Comparison of ENCODE assay signal across 22 cellular contexts in the genomic region with DNA sequence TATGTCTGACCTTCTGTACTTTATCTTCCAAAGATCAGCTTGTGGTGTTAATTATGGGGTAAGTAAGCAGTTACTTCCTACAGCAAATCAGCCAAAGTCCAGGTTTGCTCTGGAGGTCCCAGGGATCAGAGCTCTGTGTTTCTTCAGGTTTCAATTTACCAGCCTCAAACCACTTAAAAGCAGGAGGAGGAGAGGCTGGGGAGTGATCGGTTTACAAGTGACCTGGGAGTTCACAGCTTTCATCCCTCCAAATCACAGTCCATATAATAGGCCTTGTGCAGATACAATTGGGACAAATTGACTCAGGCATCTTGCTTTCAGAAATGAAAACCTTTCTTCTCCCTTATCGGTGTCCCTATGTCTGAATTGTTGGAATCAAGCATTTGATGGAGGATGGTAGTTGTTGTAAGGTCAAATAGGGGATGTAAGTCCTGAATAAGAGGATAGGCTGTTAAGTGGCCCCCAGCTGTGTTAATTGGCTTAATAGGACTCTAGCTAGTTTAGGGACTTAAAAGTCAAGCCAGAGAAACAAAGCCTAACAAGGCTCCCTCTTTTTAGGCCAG.
DNase-seq lines count a peak whose midpoint lies in the region; ATAC-seq and TF ChIP-seq lines count a peak whose summit lies in the region.
"Had no signal": no experiment of that assay in that cellular context is flagged by ENCODE, and none has a peak within 500 bp of the region (broad histone marks: within the 10 kb centered on the region; RNA-seq: fewer than 3 reads in every experiment).

No MANE protein-coding gene starts in this region.

- no peak overlapping the region for H3K27ac ChIP-seq in endodermal cell (ENCODE audit: low read depth, low read length)
- H3K27ac ChIP-seq in neural progenitor cell = no peak overlapping the region
- H3K27ac ChIP-seq in A673 (ENCODE audit: low read depth, low read length, poor library complexity, severe bottlenecking) = no peak overlapping the region
- H3K27ac ChIP-seq: ascending aorta, right atrium auricular region, suprapubic skin had no signal

- no peak for TF ChIP-seq CTCF in endodermal cell (conservative IDR thresholded peaks at IDR 0.05)
- no peak for TF ChIP-seq CTCF in neural progenitor cell (IDR thresholded peaks at IDR 0.05)
- TF ChIP-seq CTCF in A673 (conservative IDR thresholded peaks at IDR 0.05; ENCODE audit: low read depth, low read length) = no peak

- H3K4me3 Mint-ChIP-seq in endodermal cell (no peak overlapping the region), neural progenitor cell (no peak overlapping the region)
- H3K4me3 Mint-ChIP-seq: activated B cell treated with CpG ODN at 0.5 μM for 24 hours; activated CD4-positive, alpha-beta memory T cell treated with anti-CD3 and anti-CD28 coated beads, Interleukin-2, amount 10 ng/mL, durations not matched to agents 7 days and 5 days; immature natural killer cell had no signal

- peaks cover 45% of the 10 kb centered on the region for H4K20me1 ChIP-seq in neural progenitor cell (ENCODE audit: low read depth)

- H3K4me1 Mint-ChIP-seq in endodermal cell = peaks cover 30% of the 10 kb centered on the region
- peaks cover 8% of the 10 kb centered on the region for H3K4me1 Mint-ChIP-seq in neural progenitor cell
- H3K4me1 Mint-ChIP-seq: activated B cell treated with CpG ODN at 0.5 μM for 24 hours; activated CD4-positive, alpha-beta memory T cell treated with anti-CD3 and anti-CD28 coated beads, Interleukin-2, amount 10 ng/mL, durations not matched to agents 7 days and 5 days; immature natural killer cell had no signal

- H3K27me3 Mint-ChIP-seq in endodermal cell (ENCODE audit: insufficient read depth) (peaks cover 86% of the 10 kb centered on the region), neural progenitor cell (ENCODE audit: insufficient read depth, low read depth) (no peaks in the 10 kb centered on the region)
- H3K27me3 Mint-ChIP-seq: activated B cell treated with CpG ODN at 0.5 μM for 24 hours; activated CD4-positive, alpha-beta memory T cell treated with anti-CD3 and anti-CD28 coated beads, Interleukin-2, amount 10 ng/mL, durations not matched to agents 7 days and 5 days had no signal

- H3K4me2 ChIP-seq in neural progenitor cell = peak overlapping the region; percentile 8

- H3K4me3 ChIP-seq in endodermal cell (ENCODE audit: low read length) (peak overlapping the region; percentile 62), neural progenitor cell (no peak overlapping the region), A673 (ENCODE audit: low read depth, low read length, poor library complexity, severe bottlenecking) (no peak overlapping the region)
- H3K4me3 ChIP-seq: ascending aorta, right atrium auricular region, suprapubic skin had no signal

- H2AFZ ChIP-seq in neural progenitor cell (replicated peaks) = no peak overlapping the region

- DNase-seq in NCI-H510A treated with DMSO at 0.1 percent for 48 hours (lab: John Stamatoyannopoulos, UW) = peak; percentile 59
- no peak for DNase-seq in NCI-H510A (lab: John Stamatoyannopoulos, UW)
- DNase-seq in NCI-H524 (lab: John Stamatoyannopoulos, UW) = peak; percentile 88 to 93
- peak; percentile 87 for DNase-seq in endodermal cell
- peak; percentile 91 for DNase-seq in neural progenitor cell (ENCODE audit: low spot score)
- no peak for DNase-seq in activated gamma-delta T cell (lab: John Stamatoyannopoulos, UW)
- no peak for DNase-seq in A673 (ENCODE audit: low spot score)
- DNase-seq: activated B cell treated with CpG ODN at 0.5 μM for 24 hours; activated CD4-positive, alpha-beta memory T cell treated with anti-CD3 and anti-CD28 coated beads, Interleukin-2, amount 10 ng/mL, durations not matched to agents 7 days and 5 days; activated naive CD4-positive, alpha-beta T cell treated with Interleukin-2 at 50 U/mL for 16 hours; cerebellar nuclear complex; DMS79 treated with DMSO at 0.1 percent for 48 hours; immature natural killer cell; KG1; NCI-H226; OCI-M1; SHP77; stimulated activated CD4-positive, alpha-beta T cell treated with anti-CD3 and anti-CD28 coated beads, Interleukin-15, amount 100 ng/mL, for 24 hours had no signal

- CTCF ChIA-PET in A673 (lab: Charles Lee) = no interaction called here

- intact Hi-C loops in A673 (cut with micrococcal nuclease; ENCODE audit: unreplicated experiment) = no loop called here

- no TSS peak for BruUV-seq in A673 (replicated peaks; lab: Mats Ljungman, UMichigan)

- H3K9me3 ChIP-seq in endodermal cell (ENCODE audit: control insufficient read depth, low read length) = no peaks in the 10 kb centered on the region
- no peaks in the 10 kb centered on the region for H3K9me3 ChIP-seq in neural progenitor cell (ENCODE audit: low read depth)
- no peaks in the 10 kb centered on the region for H3K9me3 ChIP-seq in A673 (ENCODE audit: low read depth, low read length, poor library complexity, severe bottlenecking)
- H3K9me3 ChIP-seq: ascending aorta, right atrium auricular region, suprapubic skin had no signal

- H3K27me3 ChIP-seq in endodermal cell (ENCODE audit: control insufficient read depth, insufficient read depth, low read length, poor library complexity, severe bottlenecking) = peaks cover 84% of the 10 kb centered on the region
- H3K27me3 ChIP-seq in neural progenitor cell = peaks cover 100% of the 10 kb centered on the region
- no peaks in the 10 kb centered on the region for H3K27me3 ChIP-seq in A673 (replicated peaks; ENCODE audit: insufficient read depth, low read depth, low read length, poor library complexity)
- H3K27me3 ChIP-seq: ascending aorta, right atrium auricular region, suprapubic skin had no signal

- H3K79me2 ChIP-seq in neural progenitor cell (ENCODE audit: low read depth) = no peaks in the 10 kb centered on the region

- peaks cover 18% of the 10 kb centered on the region for H3F3A ChIP-seq in neural progenitor cell (ENCODE audit: low read depth)

- H3K9ac ChIP-seq in endodermal cell (ENCODE audit: extremely low read depth, low read length, poor library complexity, severe bottlenecking) (no peak overlapping the region), neural progenitor cell (no peak overlapping the region)

- POLR2A ChIA-PET in A673 (lab: Charles Lee; ENCODE audit: low non-redundant PET) = no interaction called here

- no peaks in the 10 kb centered on the region for H3K36me3 ChIP-seq in endodermal cell (ENCODE audit: control insufficient read depth, insufficient read depth, low read length)
- H3K36me3 ChIP-seq in neural progenitor cell = no peaks in the 10 kb centered on the region
- H3K36me3 ChIP-seq in A673 (ENCODE audit: insufficient read depth, low read length, poor library complexity, severe bottlenecking) = no peaks in the 10 kb centered on the region
- H3K36me3 ChIP-seq: ascending aorta, right atrium auricular region, suprapubic skin had no signal

- H3K36me3 Mint-ChIP-seq in endodermal cell (ENCODE audit: low read depth) (no peaks in the 10 kb centered on the region), neural progenitor cell (no peaks in the 10 kb centered on the region)

- 16% methylated on average over 2 of the region's 2 CpGs; no CpG with 5 or more reads in 1 of the 2 experiments for WGBS in endodermal cell (ENCODE audit: insufficient coverage in 1 of 2, insufficient read length in 1 of 2), 2 experiments

- H3K9me3 Mint-ChIP-seq in endodermal cell (no peaks in the 10 kb centered on the region), neural progenitor cell (no peaks in the 10 kb centered on the region)
- H3K9me3 Mint-ChIP-seq: activated B cell treated with CpG ODN at 0.5 μM for 24 hours; activated CD4-positive, alpha-beta memory T cell treated with anti-CD3 and anti-CD28 coated beads, Interleukin-2, amount 10 ng/mL, durations not matched to agents 7 days and 5 days had no signal

- no peak overlapping the region for H3K27ac Mint-ChIP-seq in endodermal cell
- no peak overlapping the region for H3K27ac Mint-ChIP-seq in neural progenitor cell
- H3K27ac Mint-ChIP-seq: activated B cell treated with CpG ODN at 0.5 μM for 24 hours; activated CD4-positive, alpha-beta memory T cell treated with anti-CD3 and anti-CD28 coated beads, Interleukin-2, amount 10 ng/mL, durations not matched to agents 7 days and 5 days; immature natural killer cell had no signal

- no peak for ATAC-seq in HG02588 (IDR thresholded peaks at IDR 0.05; ENCODE audit: unreplicated experiment)

- peaks cover 13% of the 10 kb centered on the region for H3K4me1 ChIP-seq in endodermal cell (ENCODE audit: control insufficient read depth, insufficient read depth, low read length)
- peaks cover 7% of the 10 kb centered on the region for H3K4me1 ChIP-seq in neural progenitor cell
- H3K4me1 ChIP-seq in A673 (ENCODE audit: insufficient read depth, low read length, poor library complexity, severe bottlenecking) = no peaks in the 10 kb centered on the region
- H3K4me1 ChIP-seq: ascending aorta, right atrium auricular region, suprapubic skin had no signal

Comparison
In these comparisons a context has a peak if more than half of its experiments do, and no peak if none do; other contexts are left out.
1. DNase-seq: peak in NCI-H510A treated with DMSO at 0.1 percent for 48 hours (single experiment), NCI-H524 (2 of 2), endodermal cell (single experiment) and neural progenitor cell (single experiment); none in NCI-H510A (single experiment), activated gamma-delta T cell (single experiment) and A673 (single experiment).